ENCODE assay signal across 19 cellular contexts in genomic region chr7:1620835-1621234, GRCh38. TPM values are rescaled to one million over a fixed set of nuclear protein-coding genes. Genes with fewer than 3 reads are reported as not detected.
"Had no signal": no experiment of that assay in that cellular context is flagged by ENCODE, and none has a peak within 500 bp of the region (broad histone marks: within the 10 kb centered on the region; RNA-seq: fewer than 3 reads in every experiment).

No MANE protein-coding gene starts in this region.

- H3K4me1 Mint-ChIP-seq: immature natural killer cell had no signal

- H3K9me3 Mint-ChIP-seq: effector memory CD8-positive, alpha-beta T cell; immature natural killer cell; type B pancreatic cell had no signal

- H3K4me3 Mint-ChIP-seq: effector memory CD8-positive, alpha-beta T cell; immature natural killer cell; nephron progenitor cell; type B pancreatic cell had no signal

- H3K4me1 ChIP-seq: foreskin keratinocyte, right atrium auricular region, vagina had no signal

- H3K27ac Mint-ChIP-seq: effector memory CD8-positive, alpha-beta T cell; immature natural killer cell; nephron progenitor cell; type B pancreatic cell had no signal

- H3K27ac ChIP-seq: foreskin keratinocyte, ovary, right atrium auricular region, vagina had no signal

- H3K9me3 ChIP-seq: ovary, right atrium auricular region, vagina had no signal

- DNase-seq: cortex of kidney; effector memory CD8-positive, alpha-beta T cell; erythroblast; foreskin keratinocyte; immature natural killer cell; left colon; left ventricle myocardium superior; mesenchymal stem cell; midbrain; naive B cell; nephron progenitor cell; ovary; small intestine; stimulated activated CD4-positive, alpha-beta T cell treated with anti-CD3 and anti-CD28 coated beads, Interleukin-12 subunit alpha, Interleukin-12 subunit beta, amount 100 ng/mL, for 4 hours; stimulated activated naive CD4-positive, alpha-beta T cell treated with Interleukin-2 at 50 U/mL for 16 hours had no signal

- H3K4me3 ChIP-seq: lung, ovary, right atrium auricular region, vagina had no signal

- ATAC-seq: effector memory CD8-positive, alpha-beta T cell; foreskin keratinocyte; left colon; left ventricle myocardium superior had no signal

- H3K36me3 Mint-ChIP-seq: immature natural killer cell, naive B cell, type B pancreatic cell had no signal

- H3K27me3 ChIP-seq: ovary, right atrium auricular region, vagina had no signal

- H3K36me3 ChIP-seq: ovary, right atrium auricular region, vagina had no signal

RNA-seq across cellular contexts. Expression of gene ELFN1, which starts 49.2 kb away (rescaled TPM):
- total RNA-seq: foreskin keratinocyte had no signal
